Comparison of ENCODE assay signal across 1 cellular context in the genomic region with DNA sequence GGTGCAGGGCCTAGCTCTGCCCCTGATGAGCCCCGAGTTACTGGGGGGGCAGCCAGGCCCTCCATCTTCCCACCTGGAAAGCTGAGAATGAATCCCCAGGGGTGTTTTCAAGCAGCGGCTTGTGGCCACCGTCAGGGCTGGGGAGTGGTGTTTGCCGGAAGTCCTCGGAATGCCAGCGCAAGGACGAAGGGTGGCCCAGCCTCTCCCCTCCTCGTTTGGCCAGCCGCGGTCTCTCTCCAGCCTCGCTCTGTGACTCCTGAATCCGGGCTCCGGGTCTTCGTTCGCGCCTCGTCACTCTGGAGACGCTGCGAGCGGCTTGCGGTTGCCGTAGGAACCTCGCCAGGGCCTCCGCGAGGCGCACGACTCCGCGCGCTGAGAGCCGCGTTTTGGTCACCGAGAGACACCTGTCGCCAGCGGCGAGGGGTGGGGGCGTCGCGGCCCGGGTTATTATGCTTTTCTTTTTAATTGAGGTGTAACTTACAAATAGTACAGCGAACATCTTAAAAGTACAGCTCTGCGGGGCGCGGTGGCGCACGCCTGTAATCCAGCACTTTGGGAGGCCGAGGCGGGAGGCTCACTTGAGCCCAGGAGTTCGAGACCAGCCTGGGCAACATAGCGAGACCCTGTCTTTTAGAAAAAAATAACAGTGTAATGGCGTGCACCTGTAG.
TF ChIP-seq lines count a peak whose summit lies in the region.

No MANE protein-coding gene starts in this region.

TF ChIP-seq in HepG2, 621 proteins besides CTCF, POLR2A, EP300 and RAD21 (continued from another document and continues in another):
- TF ChIP-seq, protein P1, sequence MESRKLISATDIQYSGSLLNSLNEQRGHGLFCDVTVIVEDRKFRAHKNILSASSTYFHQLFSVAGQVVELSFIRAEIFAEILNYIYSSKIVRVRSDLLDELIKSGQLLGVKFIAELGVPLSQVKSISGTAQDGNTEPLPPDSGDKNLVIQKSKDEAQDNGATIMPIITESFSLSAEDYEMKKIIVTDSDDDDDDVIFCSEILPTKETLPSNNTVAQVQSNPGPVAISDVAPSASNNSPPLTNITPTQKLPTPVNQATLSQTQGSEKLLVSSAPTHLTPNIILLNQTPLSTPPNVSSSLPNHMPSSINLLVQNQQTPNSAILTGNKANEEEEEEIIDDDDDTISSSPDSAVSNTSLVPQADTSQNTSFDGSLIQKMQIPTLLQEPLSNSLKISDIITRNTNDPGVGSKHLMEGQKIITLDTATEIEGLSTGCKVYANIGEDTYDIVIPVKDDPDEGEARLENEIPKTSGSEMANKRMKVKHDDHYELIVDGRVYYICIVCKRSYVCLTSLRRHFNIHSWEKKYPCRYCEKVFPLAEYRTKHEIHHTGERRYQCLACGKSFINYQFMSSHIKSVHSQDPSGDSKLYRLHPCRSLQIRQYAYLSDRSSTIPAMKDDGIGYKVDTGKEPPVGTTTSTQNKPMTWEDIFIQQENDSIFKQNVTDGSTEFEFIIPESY (CRISPR knock-in tag; IDR thresholded peaks at IDR 0.05): 0 out of 2 replicates have a peak, but pooled peaks have one; percentile 5
- TF ChIP-seq NR2F6 (IDR thresholded peaks at IDR 0.05) (no peak), NR2F6 (CRISPR knock-in tag; IDR thresholded peaks at IDR 0.05) (peak; percentile 41), POGZ (CRISPR knock-in tag; IDR thresholded peaks at IDR 0.05) (peak; percentile 41; the same call in 1 of the 2 replicates), ZNF782 (CRISPR knock-in tag; IDR thresholded peaks at IDR 0.05; ENCODE audit: borderline replicate concordance) (no peak), ZNF101 (CRISPR knock-in tag; IDR thresholded peaks at IDR 0.05; ENCODE audit: borderline replicate concordance, low read depth) (no peak), TAF1 (CRISPR knock-in tag; IDR thresholded peaks at IDR 0.05) (peak; percentile 28; the same call in 1 of the 2 replicates), CEBPB (IDR thresholded peaks at IDR 0.05; ENCODE audit: borderline replicate concordance, low read depth, low read length) (no peak), ZFAT (CRISPR knock-in tag; conservative IDR thresholded peaks at IDR 0.05) (no peak), SOX6 (IDR thresholded peaks at IDR 0.05) (no peak), SOX6 (CRISPR knock-in tag; IDR thresholded peaks at IDR 0.05) (peak; percentile 56), ZNF775 (CRISPR knock-in tag; IDR thresholded peaks at IDR 0.05; ENCODE audit: borderline replicate concordance) (no peak), GATAD2A (CRISPR knock-in tag; IDR thresholded peaks at IDR 0.05) (peak; percentile 74), ZNF772 (CRISPR knock-in tag; IDR thresholded peaks at IDR 0.05) (no peak), SP1 (IDR thresholded peaks at IDR 0.05) (no peak), SP1 (CRISPR knock-in tag; IDR thresholded peaks at IDR 0.05) (peak; percentile 56), MZF1 (CRISPR knock-in tag; IDR thresholded peaks at IDR 0.05; ENCODE audit: borderline replicate concordance) (no peak), ZNF350 (CRISPR knock-in tag; IDR thresholded peaks at IDR 0.05; ENCODE audit: borderline replicate concordance, low read depth) (peak; percentile 56; the same call in 1 of the 2 replicates), ZNF180 (CRISPR knock-in tag; IDR thresholded peaks at IDR 0.05; ENCODE audit: borderline replicate concordance, low read depth) (no peak), ZNF564 (CRISPR knock-in tag; IDR thresholded peaks at IDR 0.05) (no peak; the same call in 1 of the 2 replicates), ERF (CRISPR knock-in tag; IDR thresholded peaks at IDR 0.05) (peak; percentile 78), RARG (CRISPR knock-in tag; IDR thresholded peaks at IDR 0.05; ENCODE audit: low read depth) (no peak), TEAD3 (CRISPR knock-in tag; optimal IDR thresholded peaks at IDR 0.05; ENCODE audit: borderline replicate concordance) (peak; percentile 84), MYC (CRISPR knock-in tag; IDR thresholded peaks at IDR 0.05; ENCODE audit: borderline replicate concordance) (peak; percentile 57; the same call in 1 of the 2 replicates), HNRNPL (IDR thresholded peaks at IDR 0.05; ENCODE audit: low read depth, low read length) (0 out of 2 replicates have a peak, but pooled peaks have one; percentile 53), ZFP90 (CRISPR knock-in tag; IDR thresholded peaks at IDR 0.05; ENCODE audit: borderline replicate concordance) (peak; percentile 56; the same call in 1 of the 2 replicates), JUND (CRISPR knock-in tag; IDR thresholded peaks at IDR 0.05) (no peak), MXI1 (IDR thresholded peaks at IDR 0.05; ENCODE audit: borderline replicate concordance, low read depth, low read length) (peak; percentile 82; the same call in 2 of the 3 replicates), ZNF460 (CRISPR knock-in tag; IDR thresholded peaks at IDR 0.05; ENCODE audit: borderline replicate concordance) (peak; percentile 80), ZSCAN22 (CRISPR knock-in tag; IDR thresholded peaks at IDR 0.05) (no peak), CC2D1A (CRISPR knock-in tag; IDR thresholded peaks at IDR 0.05) (no peak), ZNF274 (CRISPR knock-in tag; IDR thresholded peaks at IDR 0.05) (0 out of 2 replicates have a peak, but pooled peaks have one; percentile 25), ZFY (CRISPR knock-in tag; IDR thresholded peaks at IDR 0.05) (peak; percentile 70), ZMYM3 (CRISPR knock-in tag; IDR thresholded peaks at IDR 0.05) (peak; percentile 87; the same call in 1 of the 2 replicates), HOXD1 (CRISPR knock-in tag; IDR thresholded peaks at IDR 0.05) (no peak), KMT2B (CRISPR knock-in tag; IDR thresholded peaks at IDR 0.05) (peak; percentile 30; the same call in 1 of the 2 replicates)
- TF ChIP-seq, protein P2, sequence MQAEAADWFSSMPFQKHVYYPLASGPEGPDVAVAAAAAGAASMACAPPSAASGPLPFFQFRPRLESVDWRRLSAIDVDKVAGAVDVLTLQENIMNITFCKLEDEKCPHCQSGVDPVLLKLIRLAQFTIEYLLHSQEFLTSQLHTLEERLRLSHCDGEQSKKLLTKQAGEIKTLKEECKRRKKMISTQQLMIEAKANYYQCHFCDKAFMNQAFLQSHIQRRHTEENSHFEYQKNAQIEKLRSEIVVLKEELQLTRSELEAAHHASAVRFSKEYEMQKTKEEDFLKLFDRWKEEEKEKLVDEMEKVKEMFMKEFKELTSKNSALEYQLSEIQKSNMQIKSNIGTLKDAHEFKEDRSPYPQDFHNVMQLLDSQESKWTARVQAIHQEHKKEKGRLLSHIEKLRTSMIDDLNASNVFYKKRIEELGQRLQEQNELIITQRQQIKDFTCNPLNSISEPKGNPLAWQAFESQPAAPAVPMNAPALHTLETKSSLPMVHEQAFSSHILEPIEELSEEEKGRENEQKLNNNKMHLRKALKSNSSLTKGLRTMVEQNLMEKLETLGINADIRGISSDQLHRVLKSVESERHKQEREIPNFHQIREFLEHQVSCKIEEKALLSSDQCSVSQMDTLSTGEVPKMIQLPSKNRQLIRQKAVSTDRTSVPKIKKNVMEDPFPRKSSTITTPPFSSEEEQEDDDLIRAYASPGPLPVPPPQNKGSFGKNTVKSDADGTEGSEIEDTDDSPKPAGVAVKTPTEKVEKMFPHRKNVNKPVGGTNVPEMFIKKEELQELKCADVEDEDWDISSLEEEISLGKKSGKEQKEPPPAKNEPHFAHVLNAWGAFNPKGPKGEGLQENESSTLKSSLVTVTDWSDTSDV (CRISPR knock-in tag; IDR thresholded peaks at IDR 0.05): no peak
- TF ChIP-seq, protein P3, sequence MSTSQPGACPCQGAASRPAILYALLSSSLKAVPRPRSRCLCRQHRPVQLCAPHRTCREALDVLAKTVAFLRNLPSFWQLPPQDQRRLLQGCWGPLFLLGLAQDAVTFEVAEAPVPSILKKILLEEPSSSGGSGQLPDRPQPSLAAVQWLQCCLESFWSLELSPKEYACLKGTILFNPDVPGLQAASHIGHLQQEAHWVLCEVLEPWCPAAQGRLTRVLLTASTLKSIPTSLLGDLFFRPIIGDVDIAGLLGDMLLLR (CRISPR knock-in tag; IDR thresholded peaks at IDR 0.05): no peak
- TF ChIP-seq, protein P4, sequence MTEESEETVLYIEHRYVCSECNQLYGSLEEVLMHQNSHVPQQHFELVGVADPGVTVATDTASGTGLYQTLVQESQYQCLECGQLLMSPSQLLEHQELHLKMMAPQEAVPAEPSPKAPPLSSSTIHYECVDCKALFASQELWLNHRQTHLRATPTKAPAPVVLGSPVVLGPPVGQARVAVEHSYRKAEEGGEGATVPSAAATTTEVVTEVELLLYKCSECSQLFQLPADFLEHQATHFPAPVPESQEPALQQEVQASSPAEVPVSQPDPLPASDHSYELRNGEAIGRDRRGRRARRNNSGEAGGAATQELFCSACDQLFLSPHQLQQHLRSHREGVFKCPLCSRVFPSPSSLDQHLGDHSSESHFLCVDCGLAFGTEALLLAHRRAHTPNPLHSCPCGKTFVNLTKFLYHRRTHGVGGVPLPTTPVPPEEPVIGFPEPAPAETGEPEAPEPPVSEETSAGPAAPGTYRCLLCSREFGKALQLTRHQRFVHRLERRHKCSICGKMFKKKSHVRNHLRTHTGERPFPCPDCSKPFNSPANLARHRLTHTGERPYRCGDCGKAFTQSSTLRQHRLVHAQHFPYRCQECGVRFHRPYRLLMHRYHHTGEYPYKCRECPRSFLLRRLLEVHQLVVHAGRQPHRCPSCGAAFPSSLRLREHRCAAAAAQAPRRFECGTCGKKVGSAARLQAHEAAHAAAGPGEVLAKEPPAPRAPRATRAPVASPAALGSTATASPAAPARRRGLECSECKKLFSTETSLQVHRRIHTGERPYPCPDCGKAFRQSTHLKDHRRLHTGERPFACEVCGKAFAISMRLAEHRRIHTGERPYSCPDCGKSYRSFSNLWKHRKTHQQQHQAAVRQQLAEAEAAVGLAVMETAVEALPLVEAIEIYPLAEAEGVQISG (CRISPR knock-in tag; IDR thresholded peaks at IDR 0.05): peak; percentile 74
- TF ChIP-seq, protein P5, sequence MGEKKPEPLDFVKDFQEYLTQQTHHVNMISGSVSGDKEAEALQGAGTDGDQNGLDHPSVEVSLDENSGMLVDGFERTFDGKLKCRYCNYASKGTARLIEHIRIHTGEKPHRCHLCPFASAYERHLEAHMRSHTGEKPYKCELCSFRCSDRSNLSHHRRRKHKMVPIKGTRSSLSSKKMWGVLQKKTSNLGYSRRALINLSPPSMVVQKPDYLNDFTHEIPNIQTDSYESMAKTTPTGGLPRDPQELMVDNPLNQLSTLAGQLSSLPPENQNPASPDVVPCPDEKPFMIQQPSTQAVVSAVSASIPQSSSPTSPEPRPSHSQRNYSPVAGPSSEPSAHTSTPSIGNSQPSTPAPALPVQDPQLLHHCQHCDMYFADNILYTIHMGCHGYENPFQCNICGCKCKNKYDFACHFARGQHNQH (CRISPR knock-in tag; IDR thresholded peaks at IDR 0.05): peak; percentile 65; the same call in 1 of the 2 replicates
- TF ChIP-seq, protein P6, sequence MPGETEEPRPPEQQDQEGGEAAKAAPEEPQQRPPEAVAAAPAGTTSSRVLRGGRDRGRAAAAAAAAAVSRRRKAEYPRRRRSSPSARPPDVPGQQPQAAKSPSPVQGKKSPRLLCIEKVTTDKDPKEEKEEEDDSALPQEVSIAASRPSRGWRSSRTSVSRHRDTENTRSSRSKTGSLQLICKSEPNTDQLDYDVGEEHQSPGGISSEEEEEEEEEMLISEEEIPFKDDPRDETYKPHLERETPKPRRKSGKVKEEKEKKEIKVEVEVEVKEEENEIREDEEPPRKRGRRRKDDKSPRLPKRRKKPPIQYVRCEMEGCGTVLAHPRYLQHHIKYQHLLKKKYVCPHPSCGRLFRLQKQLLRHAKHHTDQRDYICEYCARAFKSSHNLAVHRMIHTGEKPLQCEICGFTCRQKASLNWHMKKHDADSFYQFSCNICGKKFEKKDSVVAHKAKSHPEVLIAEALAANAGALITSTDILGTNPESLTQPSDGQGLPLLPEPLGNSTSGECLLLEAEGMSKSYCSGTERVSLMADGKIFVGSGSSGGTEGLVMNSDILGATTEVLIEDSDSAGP (CRISPR knock-in tag; IDR thresholded peaks at IDR 0.05; ENCODE audit: borderline replicate concordance): peak; percentile 83
- TF ChIP-seq, protein P7, sequence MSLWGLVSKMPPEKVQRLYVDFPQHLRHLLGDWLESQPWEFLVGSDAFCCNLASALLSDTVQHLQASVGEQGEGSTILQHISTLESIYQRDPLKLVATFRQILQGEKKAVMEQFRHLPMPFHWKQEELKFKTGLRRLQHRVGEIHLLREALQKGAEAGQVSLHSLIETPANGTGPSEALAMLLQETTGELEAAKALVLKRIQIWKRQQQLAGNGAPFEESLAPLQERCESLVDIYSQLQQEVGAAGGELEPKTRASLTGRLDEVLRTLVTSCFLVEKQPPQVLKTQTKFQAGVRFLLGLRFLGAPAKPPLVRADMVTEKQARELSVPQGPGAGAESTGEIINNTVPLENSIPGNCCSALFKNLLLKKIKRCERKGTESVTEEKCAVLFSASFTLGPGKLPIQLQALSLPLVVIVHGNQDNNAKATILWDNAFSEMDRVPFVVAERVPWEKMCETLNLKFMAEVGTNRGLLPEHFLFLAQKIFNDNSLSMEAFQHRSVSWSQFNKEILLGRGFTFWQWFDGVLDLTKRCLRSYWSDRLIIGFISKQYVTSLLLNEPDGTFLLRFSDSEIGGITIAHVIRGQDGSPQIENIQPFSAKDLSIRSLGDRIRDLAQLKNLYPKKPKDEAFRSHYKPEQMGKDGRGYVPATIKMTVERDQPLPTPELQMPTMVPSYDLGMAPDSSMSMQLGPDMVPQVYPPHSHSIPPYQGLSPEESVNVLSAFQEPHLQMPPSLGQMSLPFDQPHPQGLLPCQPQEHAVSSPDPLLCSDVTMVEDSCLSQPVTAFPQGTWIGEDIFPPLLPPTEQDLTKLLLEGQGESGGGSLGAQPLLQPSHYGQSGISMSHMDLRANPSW (CRISPR knock-in tag; IDR thresholded peaks at IDR 0.05; ENCODE audit: borderline replicate concordance): no peak
- TF ChIP-seq, protein P8, sequence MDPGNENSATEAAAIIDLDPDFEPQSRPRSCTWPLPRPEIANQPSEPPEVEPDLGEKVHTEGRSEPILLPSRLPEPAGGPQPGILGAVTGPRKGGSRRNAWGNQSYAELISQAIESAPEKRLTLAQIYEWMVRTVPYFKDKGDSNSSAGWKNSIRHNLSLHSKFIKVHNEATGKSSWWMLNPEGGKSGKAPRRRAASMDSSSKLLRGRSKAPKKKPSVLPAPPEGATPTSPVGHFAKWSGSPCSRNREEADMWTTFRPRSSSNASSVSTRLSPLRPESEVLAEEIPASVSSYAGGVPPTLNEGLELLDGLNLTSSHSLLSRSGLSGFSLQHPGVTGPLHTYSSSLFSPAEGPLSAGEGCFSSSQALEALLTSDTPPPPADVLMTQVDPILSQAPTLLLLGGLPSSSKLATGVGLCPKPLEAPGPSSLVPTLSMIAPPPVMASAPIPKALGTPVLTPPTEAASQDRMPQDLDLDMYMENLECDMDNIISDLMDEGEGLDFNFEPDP (CRISPR knock-in tag; conservative IDR thresholded peaks at IDR 0.05): no peak
- TF ChIP-seq, protein P9, sequence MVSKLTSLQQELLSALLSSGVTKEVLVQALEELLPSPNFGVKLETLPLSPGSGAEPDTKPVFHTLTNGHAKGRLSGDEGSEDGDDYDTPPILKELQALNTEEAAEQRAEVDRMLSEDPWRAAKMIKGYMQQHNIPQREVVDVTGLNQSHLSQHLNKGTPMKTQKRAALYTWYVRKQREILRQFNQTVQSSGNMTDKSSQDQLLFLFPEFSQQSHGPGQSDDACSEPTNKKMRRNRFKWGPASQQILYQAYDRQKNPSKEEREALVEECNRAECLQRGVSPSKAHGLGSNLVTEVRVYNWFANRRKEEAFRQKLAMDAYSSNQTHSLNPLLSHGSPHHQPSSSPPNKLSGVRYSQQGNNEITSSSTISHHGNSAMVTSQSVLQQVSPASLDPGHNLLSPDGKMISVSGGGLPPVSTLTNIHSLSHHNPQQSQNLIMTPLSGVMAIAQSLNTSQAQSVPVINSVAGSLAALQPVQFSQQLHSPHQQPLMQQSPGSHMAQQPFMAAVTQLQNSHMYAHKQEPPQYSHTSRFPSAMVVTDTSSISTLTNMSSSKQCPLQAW (CRISPR knock-in tag; IDR thresholded peaks at IDR 0.05): peak; percentile 68
